Comparison of ENCODE assay signal across 28 cellular contexts in the genomic region with DNA sequence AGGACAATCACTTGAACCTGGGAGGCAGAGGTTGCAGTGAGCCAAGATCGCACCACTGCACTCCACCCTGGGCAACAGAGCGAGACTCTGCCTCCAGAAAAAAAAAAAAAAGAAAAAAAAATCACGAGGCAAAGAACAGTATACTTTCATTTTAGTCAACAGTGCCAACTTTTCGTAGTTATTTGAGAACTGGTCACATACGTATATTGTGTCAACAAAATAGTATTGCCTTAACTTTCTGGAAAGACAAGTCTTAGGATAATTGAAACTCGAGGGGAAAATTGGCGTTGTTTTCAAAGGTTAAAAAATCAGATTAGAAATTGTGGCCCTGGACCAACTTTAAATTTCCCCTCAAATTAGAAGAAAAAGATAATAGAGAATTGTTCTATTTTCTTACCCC.
"Had no signal": no experiment of that assay in that cellular context is flagged by ENCODE, and none has a peak within 500 bp of the region (broad histone marks: within the 10 kb centered on the region; RNA-seq: fewer than 3 reads in every experiment).

No MANE protein-coding gene starts in this region.

- H3K4me3 ChIP-seq: left ventricle myocardium inferior, lung, mucosa of descending colon, pancreas, prostate gland, skin epidermis, stomach, testis, thyroid gland, transverse colon, upper lobe of left lung, vagina had no signal

- H3K36me3 ChIP-seq: left ventricle myocardium inferior, pancreas, prostate gland, stomach, thyroid gland, transverse colon, upper lobe of left lung, vagina had no signal

- ATAC-seq: mucosa of descending colon; naive thymus-derived CD4-positive, alpha-beta T cell; natural killer cell treated with Interleukin-12 subunit alpha and Interleukin-12 subunit beta and Interleukin-15 and Interleukin-18, amount 100 ng/mL, for 72 hours; pancreas; right cardiac atrium; sciatic nerve; stimulated activated naive B cell treated with anti-CD40 and anti-IgM and Interleukin-4, amounts not matched to agents 10 μg/mL and 1 μg/mL and 100 μg/mL, for 72 hours; stimulated activated naive CD8-positive, alpha-beta T cell treated with anti-CD3 and anti-CD28 coated beads, Interleukin-15, Interleukin-2, amounts not matched to agents 100 U/mL and 50 U/mL, for 24 hours had no signal

- DNase-seq: hypothalamus; immature natural killer cell; kidney; left ventricle myocardium inferior; midbrain; mucosa of descending colon; naive thymus-derived CD4-positive, alpha-beta T cell; pancreas; posterior cingulate gyrus; retina; right cardiac atrium; stimulated activated CD4-positive, alpha-beta T cell treated with anti-CD3 and anti-CD28 coated beads, Interleukin-12 subunit alpha, Interleukin-12 subunit beta, amount 100 ng/mL, for 4 hours; stimulated activated CD4-positive, alpha-beta T cell treated with anti-CD3 and anti-CD28 coated beads, Interleukin-15, amount 100 ng/mL, for 24 hours; stimulated activated CD4-positive, alpha-beta T cell treated with anti-CD3 and anti-CD28 coated beads, Interleukin-2, amount 100 ng/mL, for 24 hours; stimulated activated CD4-positive, alpha-beta T cell treated with anti-CD3 and anti-CD28 coated beads, Interleukin-4, amount 100 ng/mL, for 1 hour; stimulated activated naive B cell treated with anti-CD40 and anti-IgM and Interleukin-4, amounts not matched to agents 10 μg/mL and 1 μg/mL and 100 μg/mL, for 72 hours; stimulated activated naive CD8-positive, alpha-beta T cell treated with anti-CD3 and anti-CD28 coated beads, Interleukin-15, Interleukin-2, amounts not matched to agents 100 U/mL and 50 U/mL, for 24 hours; stomach; testis; thyroid gland; transverse colon; upper lobe of left lung had no signal

- H3K9me3 ChIP-seq: left ventricle myocardium inferior, mucosa of descending colon, pancreas, prostate gland, stomach, testis, thyroid gland, transverse colon, upper lobe of left lung, vagina had no signal

- H3K27ac ChIP-seq: left ventricle myocardium inferior, pancreas, prostate gland, skin epidermis, stomach, testis, thyroid gland, transverse colon, upper lobe of left lung, vagina had no signal

- H3K27me3 ChIP-seq: pancreas, stomach, testis, thyroid gland, transverse colon, upper lobe of left lung, vagina had no signal

- H3K4me1 ChIP-seq: pancreas, prostate gland, testis had no signal
